Comparison of ENCODE assay signal across 22 cellular contexts in genomic region chr13:39056018-39056417, GRCh38. TPM values are rescaled to one million over a fixed set of nuclear protein-coding genes. Genes with fewer than 3 reads are reported as not detected.
DNase-seq lines count a peak whose midpoint lies in the region; ATAC-seq, FAIRE-seq and TF ChIP-seq lines count a peak whose summit lies in the region.
"Had no signal": no experiment of that assay in that cellular context is flagged by ENCODE, and none has a peak within 500 bp of the region (broad histone marks: within the 10 kb centered on the region; RNA-seq: fewer than 3 reads in every experiment).

No MANE protein-coding gene starts in this region.

- no peak overlapping the region for H2BK15ac ChIP-seq in H1 (ENCODE audit: low read length)

- CTCF ChIA-PET in WTC11 (lab: Charles Lee) (no interaction called here), H1 (lab: Charles Lee; ENCODE audit: partially characterized antibody) (interaction anchor here (0.6 to 1.9 kb wide), 4 partner anchors 8 to 560 kb away, joined by 3 to 4 read pairs (median 4); no protein-coding TSS in a partner anchor)

- no peak overlapping the region for H3K9ac ChIP-seq in H1 (replicated peaks in 1 of 4; ENCODE audit: extremely low read depth in 1 of 4, low read depth in 3 of 4, low read length in 3 of 4)
- H3K9ac ChIP-seq: BLaER1 treated with 17β-estradiol and CSF1 and Interleukin-3, amounts not matched to agents 10 nM and 100 nM had no signal

- H3K56ac ChIP-seq in H1 (replicated peaks; ENCODE audit: insufficient read length, low read depth, low read length) = no peak overlapping the region

- no peak overlapping the region for H2AK5ac ChIP-seq in H1 (ENCODE audit: low read depth, low read length)

- no peak overlapping the region for H3K27ac ChIP-seq in H1 (ENCODE audit: low read depth, low read length)
- H3K27ac ChIP-seq in tibial nerve = no peak overlapping the region
- H3K27ac ChIP-seq: 22Rv1; A549; BLaER1 treated with 17β-estradiol and CSF1 and Interleukin-3, amounts not matched to agents 10 nM and 100 nM; C4-2B had no signal

- no peak overlapping the region for H3K4me3 Mint-ChIP-seq in WTC11
- H3K4me3 Mint-ChIP-seq: B cell; CD4-positive, alpha-beta T cell; CD8-positive, alpha-beta T cell had no signal

- H3K9me3 ChIP-seq in H1 (ENCODE audit: insufficient read depth in 2 of 2, low read depth in 1 of 2, low read length in 1 of 2) (no peaks in the 10 kb centered on the region; a peak in 1 of 4 replicates), tibial nerve (peaks cover 0 to 4% (median 2%) of the 10 kb centered on the region in 4 donors)
- H3K9me3 ChIP-seq: A549, Caco-2 had no signal

- peaks cover 4% of the 10 kb centered on the region for H3K9me3 Mint-ChIP-seq in WTC11
- H3K9me3 Mint-ChIP-seq: CD4-positive, alpha-beta T cell had no signal

- no peak overlapping the region for H3K27ac Mint-ChIP-seq in WTC11
- H3K27ac Mint-ChIP-seq: B cell; CD4-positive, alpha-beta T cell; CD8-positive, alpha-beta T cell had no signal

- no peak overlapping the region for H3K23ac ChIP-seq in H1 (ENCODE audit: insufficient read length)

- no peak for TF ChIP-seq RAD21 in H1 (IDR thresholded peaks at IDR 0.05 in 1 of 2, conservative IDR thresholded peaks at IDR 0.05 in 1 of 2; ENCODE audit: low read depth in 2 of 2, low read length in 2 of 2)

- H3K4me1 ChIP-seq in H1 (replicated peaks in 1 of 4; ENCODE audit: control insufficient read depth in 3 of 4, insufficient read depth in 4 of 4, low read length in 3 of 4) (no peaks in the 10 kb centered on the region), tibial nerve (peaks cover 0 to 4% (median 0%) of the 10 kb centered on the region in 4 donors)
- H3K4me1 ChIP-seq: A549; BLaER1 treated with 17β-estradiol and CSF1 and Interleukin-3, amounts not matched to agents 10 nM and 100 nM; Caco-2 had no signal

- ATAC-seq in WTC11 = no peak
- ATAC-seq: A549; CD8-positive, alpha-beta T cell had no signal

- H3K4me1 Mint-ChIP-seq in WTC11 = peaks cover 12% of the 10 kb centered on the region

- H2BK12ac ChIP-seq in H1 (ENCODE audit: low read depth, low read length) = no peak overlapping the region

- 0 out of 8 replicates have a peak, but pooled peaks cover 0 to 3% (median 0%) of the 10 kb centered on the region in 4 experiments for H3K36me3 ChIP-seq in H1 (ENCODE audit: control insufficient read depth in 2 of 4, insufficient read depth in 4 of 4, low read length in 3 of 4)
- H3K36me3 ChIP-seq in tibial nerve = peaks cover 0 to 14% (median 0%) of the 10 kb centered on the region in 3 donors

- WGBS in H1 (ENCODE audit: extremely low coverage in 1 of 2, insufficient coverage in 1 of 2, insufficient read length in 1 of 2, insufficient replicate concordance in 2 of 2, low coverage in 1 of 2, low lambda C conversion rate in 2 of 2, missing lambda C conversion rate in 1 of 2), 2 experiments = 86% methylated on average over 1 of the region's 1 CpG; no CpG with 5 or more reads in 1 of the 2 experiments
- 95 to 97% methylated on average over 1 of the region's 1 CpG for WGBS in tibial nerve, 2 donors

- no peak overlapping the region for H4K8ac ChIP-seq in H1 (ENCODE audit: extremely low read depth, insufficient read depth, low read length)

- H4K20me1 ChIP-seq in H1 (replicated peaks in 1 of 2; ENCODE audit: control insufficient read depth in 1 of 2, insufficient read depth in 2 of 2, low read length in 2 of 2) = no peaks in the 10 kb centered on the region

- no peak overlapping the region for H2AFZ ChIP-seq in H1 (ENCODE audit: low read length)

- H3K4me3 ChIP-seq in H1 (ENCODE audit: extremely low read depth in 1 of 4, insufficient read depth in 2 of 4, low read depth in 3 of 4, low read length in 4 of 4) (no peak overlapping the region), tibial nerve (no peak overlapping the region)
- H3K4me3 ChIP-seq: A549; BLaER1 treated with 17β-estradiol and CSF1 and Interleukin-3, amounts not matched to agents 10 nM and 100 nM had no signal

- H2BK5ac ChIP-seq in H1 (ENCODE audit: low read depth, low read length) = no peak overlapping the region

- peaks cover 0 to 1% (median 0%) of the 10 kb centered on the region in 4 experiments; a peak in 1 of 7 replicates for H3K27me3 ChIP-seq in H1 (replicated peaks in 1 of 4; ENCODE audit: control insufficient read depth in 3 of 4, extremely low read depth in 1 of 4, insufficient read depth in 3 of 4, low read length in 3 of 4)
- H3K27me3 ChIP-seq in tibial nerve = no peaks in the 10 kb centered on the region
- H3K27me3 ChIP-seq: BLaER1 treated with 17β-estradiol and CSF1 and Interleukin-3, amounts not matched to agents 10 nM and 100 nM had no signal

- TF ChIP-seq CTCF in D721Med (IDR thresholded peaks at IDR 0.05; ENCODE audit: insufficient read depth, missing control alignments) (no peak), WTC11 (IDR thresholded peaks at IDR 0.05) (no peak), H1 (IDR thresholded peaks at IDR 0.05; ENCODE audit: control extremely low read depth in 1 of 3, insufficient read depth in 1 of 3, low read depth in 1 of 3, low read length in 3 of 3) (no peak), tibial nerve (IDR thresholded peaks at IDR 0.05) (no peak)

- H3K4me2 ChIP-seq in H1 (ENCODE audit: insufficient read depth in 1 of 2, low read depth in 2 of 2, low read length in 2 of 2) = no peak overlapping the region
- H3K4me2 ChIP-seq: A549; BLaER1 treated with 17β-estradiol and CSF1 and Interleukin-3, amounts not matched to agents 10 nM and 100 nM had no signal

- H2BK120ac ChIP-seq in H1 (replicated peaks; ENCODE audit: low read depth, low read length) = no peak overlapping the region

- no peaks in the 10 kb centered on the region for H3K23me2 ChIP-seq in H1 (ENCODE audit: low read depth, low read length)

- H3K27me3 Mint-ChIP-seq in WTC11 (ENCODE audit: low read depth) = no peaks in the 10 kb centered on the region
- H3K27me3 Mint-ChIP-seq: B cell; CD4-positive, alpha-beta T cell had no signal

- FAIRE-seq in D721Med (lab: Jason Lieb, UNC) (peak; percentile 35), H1 (lab: Jason Lieb, UNC) (no peak), GM12891 (lab: Jason Lieb, UNC) (no peak)
- FAIRE-seq: A549, GM12892, GM18507 had no signal

- H3K79me2 ChIP-seq in H1 (ENCODE audit: control insufficient read depth in 1 of 2, insufficient read depth in 2 of 2, low read length in 2 of 2) = no peaks in the 10 kb centered on the region

- no peak overlapping the region for H2BK20ac ChIP-seq in H1 (ENCODE audit: low read length)

- TF ChIP-seq POLR2A in H1 (IDR thresholded peaks at IDR 0.05; ENCODE audit: control extremely low read depth in 1 of 2, low read depth in 2 of 2, low read length in 2 of 2) (no peak), GM12891 (IDR thresholded peaks at IDR 0.05; ENCODE audit: low read depth, low read length) (no peak), tibial nerve (IDR thresholded peaks at IDR 0.05) (no peak)

- no peak overlapping the region for H4K91ac ChIP-seq in H1 (replicated peaks; ENCODE audit: insufficient read length, low read length)

- TF ChIP-seq EP300 in H1 (IDR thresholded peaks at IDR 0.05; ENCODE audit: borderline replicate concordance in 1 of 2, low read depth in 2 of 2, low read length in 2 of 2) (no peak), tibial nerve (IDR thresholded peaks at IDR 0.05) (no peak)

- no peak overlapping the region for H3K4ac ChIP-seq in H1 (replicated peaks; ENCODE audit: insufficient read length, low read depth, low read length)

- no peak for DNase-seq in D721Med (ENCODE audit: insufficient read length, low spot score)
- DNase-seq in WTC11 (ENCODE audit: low spot score) = no peak
- DNase-seq in H1 (ENCODE audit: low read depth in 1 of 2, low spot score in 2 of 2) = no peak
- no peak for DNase-seq in GM12891 (ENCODE audit: insufficient read length, low spot score)
- DNase-seq in tibial nerve (ENCODE audit: low spot score in 2 of 2) = no peak
- DNase-seq: AML-193; Caco-2; Calu3; CD4-positive, alpha-beta T cell; CD8-positive, alpha-beta T cell; DMS 273 treated with DMSO at 0.1 percent for 48 hours; DMS153; DMS53; DMS79 treated with DMSO at 0.1 percent for 48 hours; GF-D8 had no signal

- H3K14ac ChIP-seq in H1 (ENCODE audit: insufficient read length) = no peak overlapping the region

- no peaks in the 10 kb centered on the region for H3K79me1 ChIP-seq in H1 (ENCODE audit: low read depth, low read length)

- POLR2A ChIA-PET in WTC11 (lab: Charles Lee) (no interaction called here), H1 (lab: Charles Lee; ENCODE audit: partially characterized antibody) (interaction anchor here (1.2 kb wide), 1 partner anchor 10 kb away, joined by 3 read pairs; no protein-coding TSS in a partner anchor)

- H4K5ac ChIP-seq in H1 (ENCODE audit: insufficient read length, low read depth, low read length) = no peak overlapping the region

- no peak overlapping the region for H3K18ac ChIP-seq in H1 (ENCODE audit: extremely low read depth, low read length)

- H3K36me3 Mint-ChIP-seq in WTC11 = peaks cover 4% of the 10 kb centered on the region; the same call in 1 of the 2 replicates

TF ChIP-seq in GM12891, 5 proteins besides CTCF, POLR2A, EP300 and RAD21 (continues in another document):
- TF ChIP-seq PAX5 (IDR thresholded peaks at IDR 0.05; ENCODE audit: insufficient read depth, low read length, severe bottlenecking) (no peak), SPI1 (IDR thresholded peaks at IDR 0.05; ENCODE audit: low read depth, low read length) (no peak)

RNA-seq across cellular contexts. Expression of gene NHLRC3, which starts 17.8 kb away (rescaled TPM):
- 17.2 to 19.9 TPM (median 18.8 TPM) in 3 replicates for total RNA-seq in WTC11 (2021)
- total RNA-seq in H1 (2021; fragmentation: NEBNext Ultra II Directional; extraction: Animal tissue kit (Norgen Biotek cat#: 25700)) = 12.4 and 13.1 TPM in 2 replicates
- 11.4 and 16.9 TPM in 2 replicates for polyA plus RNA-seq in H1 (2011; rRNA removed)
- 15.5 TPM for polyA plus RNA-seq in H1 (2011; cell fraction: cytosol; rRNA removed)
- 9.4 TPM for polyA plus RNA-seq in H1 (2011; cell fraction: nucleus; rRNA removed)
- 10.5 to 14.6 TPM (median 11.1 TPM) in 4 replicates for polyA plus RNA-seq in H1 (2012, experiment 1 of 2)
- polyA plus RNA-seq in H1 (2012, experiment 2 of 2) = 1.1 TPM
- polyA plus RNA-seq in H1 (2013, experiment 1 of 2) = 12.1 TPM
- polyA plus RNA-seq in H1 (2013, experiment 2 of 2) = 12.4 TPM
- polyA minus RNA-seq in H1 (2011; rRNA and poly(A)+ RNA removed) = 10.4 and 17.9 TPM in 2 replicates
- 8.4 TPM for polyA minus RNA-seq in H1 (2011; cell fraction: cytosol; rRNA and poly(A)+ RNA removed)
- 23.9 TPM for polyA minus RNA-seq in H1 (2011; cell fraction: nucleus; rRNA and poly(A)+ RNA removed)
- polyA plus RNA-seq in GM12891 (2012; ENCODE audit: low read depth, missing spikeins) = 8.9 TPM
- total RNA-seq in tibial nerve = 10 to 100 TPM; 19.2 to 25.1 (median 21.9) TPM

RNA-seq across cellular contexts. Expression of gene PROSER1, which starts 18.1 kb away (rescaled TPM):
- total RNA-seq in WTC11 (2021) (73.6 to 94.6 TPM (median 74.3 TPM) in 3 replicates), tibial nerve (10 to 100 TPM; 22.3 to 38.4 (median 23.5) TPM)
- 98.6 and 116 TPM in 2 replicates for total RNA-seq in H1 (2021; fragmentation: NEBNext Ultra II Directional; extraction: Animal tissue kit (Norgen Biotek cat#: 25700))
- polyA plus RNA-seq in H1 (2011; rRNA removed) = 90.7 and 99.2 TPM in 2 replicates
- polyA plus RNA-seq in H1 (2011; cell fraction: cytosol; rRNA removed) = 41.0 TPM
- polyA plus RNA-seq in H1 (2011; cell fraction: nucleus; rRNA removed) = 65.8 TPM
- polyA plus RNA-seq in H1 (2012, experiment 1 of 2) = 47.9 to 82.0 TPM (median 58.7 TPM) in 4 replicates
- polyA plus RNA-seq in H1 (2012, experiment 2 of 2) = 19.8 TPM
- 82.2 TPM for polyA plus RNA-seq in H1 (2013, experiment 1 of 2)
- 80.4 TPM for polyA plus RNA-seq in H1 (2013, experiment 2 of 2)
- polyA minus RNA-seq in H1 (2011; rRNA and poly(A)+ RNA removed) = 46.5 and 56.7 TPM in 2 replicates
- 47.6 TPM for polyA minus RNA-seq in H1 (2011; cell fraction: cytosol; rRNA and poly(A)+ RNA removed)
- 83.0 TPM for polyA minus RNA-seq in H1 (2011; cell fraction: nucleus; rRNA and poly(A)+ RNA removed)
- polyA plus RNA-seq in GM12891 (2012; ENCODE audit: low read depth, missing spikeins) = 15.5 TPM
